Comparison of ENCODE assay signal across 16 cellular contexts in genomic region chr9:79629721-79630120, GRCh38. TPM values are rescaled to one million over a fixed set of nuclear protein-coding genes. Genes with fewer than 3 reads are reported as not detected.
DNase-seq lines count a peak whose midpoint lies in the region; ATAC-seq and TF ChIP-seq lines count a peak whose summit lies in the region.
"Had no signal": no experiment of that assay in that cellular context is flagged by ENCODE, and none has a peak within 500 bp of the region (broad histone marks: within the 10 kb centered on the region; RNA-seq: fewer than 3 reads in every experiment).

No MANE protein-coding gene starts in this region.

- no peaks in the 10 kb centered on the region for H3F3A ChIP-seq in neural progenitor cell (ENCODE audit: low read depth)

- H3K4me3 ChIP-seq in neural progenitor cell: no peak overlapping the region
- no peak overlapping the region for H3K4me3 ChIP-seq in esophagus squamous epithelium
- H3K4me3 ChIP-seq: A549 had no signal

- H3K4me1 Mint-ChIP-seq in activated naive CD8-positive, alpha-beta T cell treated with anti-CD3 and anti-CD28 coated beads for 36 hours: peaks cover 72% of the 10 kb centered on the region
- H3K4me1 Mint-ChIP-seq in memory B cell: peaks cover 4% of the 10 kb centered on the region
- peaks cover 70% of the 10 kb centered on the region for H3K4me1 Mint-ChIP-seq in neural progenitor cell

- H3K4me2 ChIP-seq in neural progenitor cell: peak overlapping the region; percentile 30
- H3K4me2 ChIP-seq: A549 had no signal

- H3K4me1 ChIP-seq in neural progenitor cell: peaks cover 76% of the 10 kb centered on the region
- H3K4me1 ChIP-seq in esophagus squamous epithelium: peaks cover 0 to 1% (median 0%) of the 10 kb centered on the region in 3 donors

- ATAC-seq in memory B cell (ENCODE audit: low read depth): no peak
- ATAC-seq in GM21737 (IDR thresholded peaks at IDR 0.05; ENCODE audit: unreplicated experiment): no peak
- ATAC-seq: A549 had no signal

- no peaks in the 10 kb centered on the region for H3K27me3 Mint-ChIP-seq in activated naive CD8-positive, alpha-beta T cell treated with anti-CD3 and anti-CD28 coated beads for 36 hours
- H3K27me3 Mint-ChIP-seq in memory B cell (no peaks in the 10 kb centered on the region), neural progenitor cell (ENCODE audit: insufficient read depth, low read depth) (no peaks in the 10 kb centered on the region)
- H3K27me3 Mint-ChIP-seq: CD4-positive, alpha-beta memory T cell had no signal

- H3K4me3 Mint-ChIP-seq in activated naive CD8-positive, alpha-beta T cell treated with anti-CD3 and anti-CD28 coated beads for 36 hours: no peak overlapping the region
- H3K4me3 Mint-ChIP-seq in memory B cell: no peak overlapping the region
- H3K4me3 Mint-ChIP-seq in neural progenitor cell: peak overlapping the region; percentile 11

- 86 to 98% methylated on average over 2 of the region's 2 CpGs for WGBS in esophagus squamous epithelium, 2 donors

- DNase-seq in activated naive CD8-positive, alpha-beta T cell treated with anti-CD3 and anti-CD28 coated beads for 36 hours: no peak
- DNase-seq in memory B cell (ENCODE audit: low spot score in 2 of 2) (no peak), neural progenitor cell (ENCODE audit: low spot score) (no peak), esophagus squamous epithelium (lab: John Stamatoyannopoulos, UW) (no peak)
- DNase-seq in activated CD4-positive, alpha-beta T cell treated with anti-CD3 and anti-CD28 coated beads, Interleukin-2, amount 50 U/mL, for 48 hours: no peak
- DNase-seq: BE2C; CD4-positive, alpha-beta memory T cell; COR-L47; DMS153; DMS79 treated with DMSO at 0.1 percent for 48 hours; EL; HCEC 1CT had no signal

- peak overlapping the region; percentile 27 for H3K27ac ChIP-seq in neural progenitor cell
- no peak overlapping the region for H3K27ac ChIP-seq in esophagus squamous epithelium
- H3K27ac ChIP-seq: A549, C4-2B, HL-60 had no signal

- peaks cover 98% of the 10 kb centered on the region for H3K79me2 ChIP-seq in neural progenitor cell (ENCODE audit: low read depth)

- intact Hi-C loops in esophagus squamous epithelium (cut with DNase I): no loop called here

- H4K20me1 ChIP-seq in neural progenitor cell (ENCODE audit: low read depth): peaks cover 95% of the 10 kb centered on the region

- H3K36me3 Mint-ChIP-seq in activated naive CD8-positive, alpha-beta T cell treated with anti-CD3 and anti-CD28 coated beads for 36 hours: peaks cover 44% of the 10 kb centered on the region
- H3K36me3 Mint-ChIP-seq in memory B cell: peaks cover 21% of the 10 kb centered on the region
- peaks cover 29% of the 10 kb centered on the region for H3K36me3 Mint-ChIP-seq in neural progenitor cell

- H3K36me3 ChIP-seq in neural progenitor cell (peaks cover 13% of the 10 kb centered on the region), esophagus squamous epithelium (peaks cover 0 to 8% (median 0%) of the 10 kb centered on the region in 3 donors)

- H3K9me3 ChIP-seq in neural progenitor cell (ENCODE audit: low read depth): no peaks in the 10 kb centered on the region
- no peaks in the 10 kb centered on the region for H3K9me3 ChIP-seq in esophagus squamous epithelium
- H3K9me3 ChIP-seq: A549, BE2C had no signal

- TF ChIP-seq CTCF in neural progenitor cell (IDR thresholded peaks at IDR 0.05) (no peak), esophagus squamous epithelium (IDR thresholded peaks at IDR 0.05) (no peak)

- H3K9me3 Mint-ChIP-seq in activated naive CD8-positive, alpha-beta T cell treated with anti-CD3 and anti-CD28 coated beads for 36 hours: no peaks in the 10 kb centered on the region
- H3K9me3 Mint-ChIP-seq in memory B cell (no peaks in the 10 kb centered on the region), neural progenitor cell (peaks cover 4% of the 10 kb centered on the region)
- H3K9me3 Mint-ChIP-seq: CD4-positive, alpha-beta memory T cell had no signal

- H3K27me3 ChIP-seq in neural progenitor cell: no peaks in the 10 kb centered on the region
- H3K27me3 ChIP-seq in esophagus squamous epithelium: no peaks in the 10 kb centered on the region
- H3K27me3 ChIP-seq: BE2C had no signal

- peak overlapping the region; percentile 28 for H3K27ac Mint-ChIP-seq in activated naive CD8-positive, alpha-beta T cell treated with anti-CD3 and anti-CD28 coated beads for 36 hours
- H3K27ac Mint-ChIP-seq in memory B cell: peak overlapping the region; percentile 31
- H3K27ac Mint-ChIP-seq in neural progenitor cell: peak overlapping the region; percentile 55

- H2AFZ ChIP-seq in neural progenitor cell (replicated peaks): no peak overlapping the region

- no peak overlapping the region for H3K9ac ChIP-seq in neural progenitor cell

- no peak for TF ChIP-seq POLR2A in esophagus squamous epithelium (IDR thresholded peaks at IDR 0.05)

RNA-seq across cellular contexts. Expression of gene TLE4, which starts 58.0 kb away (rescaled TPM):
- 10 to 100 TPM; 30.1 to 35.3 TPM for total RNA-seq in activated naive CD8-positive, alpha-beta T cell treated with anti-CD3 and anti-CD28 coated beads for 36 hours
- total RNA-seq in neural progenitor cell (ENCODE audit: low replicate concordance): 236 and 265 TPM in 2 replicates
- 10 to 100 TPM; 30.1 to 52.5 (median 38.1) TPM for total RNA-seq in esophagus squamous epithelium
